ENCODE assay signal across 1 cellular context in the genomic region with DNA sequence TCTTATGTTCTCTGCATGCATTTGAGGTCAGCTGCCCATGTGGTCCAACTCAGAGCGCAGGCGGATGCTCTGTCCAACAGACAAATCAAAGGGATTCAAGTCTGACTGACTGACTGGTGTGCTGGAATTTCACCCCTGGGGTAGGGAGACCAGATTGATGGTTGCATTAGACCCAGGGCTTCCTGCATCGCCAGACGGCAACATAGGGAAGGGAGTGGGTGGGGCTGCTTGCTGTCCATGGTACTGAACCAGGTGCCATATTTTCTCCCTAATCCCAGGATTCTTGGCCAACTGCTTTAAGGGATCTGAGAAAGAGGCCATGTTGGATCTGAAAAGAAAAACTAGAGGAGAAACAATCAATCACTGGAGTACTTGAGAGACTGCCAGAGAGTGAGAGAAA.
TF ChIP-seq lines count a peak whose summit lies in the region.

No MANE protein-coding gene starts in this region.

TF ChIP-seq in A549, 52 proteins besides CTCF, POLR2A, EP300 and RAD21 (continued from another document):
- TF ChIP-seq, protein P1, sequence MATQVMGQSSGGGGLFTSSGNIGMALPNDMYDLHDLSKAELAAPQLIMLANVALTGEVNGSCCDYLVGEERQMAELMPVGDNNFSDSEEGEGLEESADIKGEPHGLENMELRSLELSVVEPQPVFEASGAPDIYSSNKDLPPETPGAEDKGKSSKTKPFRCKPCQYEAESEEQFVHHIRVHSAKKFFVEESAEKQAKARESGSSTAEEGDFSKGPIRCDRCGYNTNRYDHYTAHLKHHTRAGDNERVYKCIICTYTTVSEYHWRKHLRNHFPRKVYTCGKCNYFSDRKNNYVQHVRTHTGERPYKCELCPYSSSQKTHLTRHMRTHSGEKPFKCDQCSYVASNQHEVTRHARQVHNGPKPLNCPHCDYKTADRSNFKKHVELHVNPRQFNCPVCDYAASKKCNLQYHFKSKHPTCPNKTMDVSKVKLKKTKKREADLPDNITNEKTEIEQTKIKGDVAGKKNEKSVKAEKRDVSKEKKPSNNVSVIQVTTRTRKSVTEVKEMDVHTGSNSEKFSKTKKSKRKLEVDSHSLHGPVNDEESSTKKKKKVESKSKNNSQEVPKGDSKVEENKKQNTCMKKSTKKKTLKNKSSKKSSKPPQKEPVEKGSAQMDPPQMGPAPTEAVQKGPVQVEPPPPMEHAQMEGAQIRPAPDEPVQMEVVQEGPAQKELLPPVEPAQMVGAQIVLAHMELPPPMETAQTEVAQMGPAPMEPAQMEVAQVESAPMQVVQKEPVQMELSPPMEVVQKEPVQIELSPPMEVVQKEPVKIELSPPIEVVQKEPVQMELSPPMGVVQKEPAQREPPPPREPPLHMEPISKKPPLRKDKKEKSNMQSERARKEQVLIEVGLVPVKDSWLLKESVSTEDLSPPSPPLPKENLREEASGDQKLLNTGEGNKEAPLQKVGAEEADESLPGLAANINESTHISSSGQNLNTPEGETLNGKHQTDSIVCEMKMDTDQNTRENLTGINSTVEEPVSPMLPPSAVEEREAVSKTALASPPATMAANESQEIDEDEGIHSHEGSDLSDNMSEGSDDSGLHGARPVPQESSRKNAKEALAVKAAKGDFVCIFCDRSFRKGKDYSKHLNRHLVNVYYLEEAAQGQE (IDR thresholded peaks at IDR 0.05) = peak; percentile 85
- TF ChIP-seq ZSCAN20 (CRISPR knock-in tag; IDR thresholded peaks at IDR 0.05) (no peak), CHD4 (IDR thresholded peaks at IDR 0.05; ENCODE audit: borderline replicate concordance) (no peak), HOXA7 (CRISPR knock-in tag; IDR thresholded peaks at IDR 0.05) (no peak)
